Comparison of ENCODE assay signal across 1 cellular context in genomic region chr15:75903331-75904240, GRCh38.
TF ChIP-seq lines count a peak whose summit lies in the region.

Gene FBXO22 (plus strand): TSS chr15:75903878. CDS start chr15:75903964, 86 bp downstream.

TF ChIP-seq in K562, 482 proteins besides CTCF, POLR2A, EP300 and RAD21 (continued from another document and continues in another):
- TF ChIP-seq BCLAF1 (IDR thresholded peaks at IDR 0.05; ENCODE audit: borderline replicate concordance in 1 of 2, control insufficient read depth in 1 of 2, low read depth in 2 of 2, low read length in 1 of 2) (peak in 1 of 2 experiments; percentile 90; a peak in 2 of 4 replicates), MCM7 (IDR thresholded peaks at IDR 0.05) (no peak), MEF2A (IDR thresholded peaks at IDR 0.05; ENCODE audit: control insufficient read depth, low read depth, low read length) (peak; percentile 38), ETS1 (conservative IDR thresholded peaks at IDR 0.05; ENCODE audit: control insufficient read depth, low read depth, low read length) (peak; percentile 74), SUPT5H (IDR thresholded peaks at IDR 0.05) (peak; percentile 96), POLR2H (tag; IDR thresholded peaks at IDR 0.05; ENCODE audit: low read depth) (peak; percentile 74), ZBTB43 (CRISPR knock-in tag; IDR thresholded peaks at IDR 0.05) (no peak), CREM (IDR thresholded peaks at IDR 0.05; ENCODE audit: low read depth) (peak; percentile 91), ELF2 (CRISPR knock-in tag; IDR thresholded peaks at IDR 0.05) (peak; percentile 55; the same call in 1 of the 2 replicates), ZNF551 (CRISPR knock-in tag; IDR thresholded peaks at IDR 0.05) (no peak), CCAR2 (IDR thresholded peaks at IDR 0.05; ENCODE audit: low read depth, low read length) (no peak), OTX1 (CRISPR knock-in tag; IDR thresholded peaks at IDR 0.05) (no peak), HDAC6 (IDR thresholded peaks at IDR 0.05; ENCODE audit: low read depth, low read length) (no peak), PML (IDR thresholded peaks at IDR 0.05; ENCODE audit: low read length) (peak; percentile 73; the same call in 1 of the 2 replicates), PHF20 (IDR thresholded peaks at IDR 0.05; ENCODE audit: partially characterized antibody) (peak; percentile 84), EHMT2 (IDR thresholded peaks at IDR 0.05) (no peak), ZNF121 (CRISPR knock-in tag; conservative IDR thresholded peaks at IDR 0.05) (no peak; the same call in 1 of the 2 replicates), ZNF212 (CRISPR knock-in tag; IDR thresholded peaks at IDR 0.05) (no peak), IRF2 (CRISPR knock-in tag; IDR thresholded peaks at IDR 0.05) (no peak), MXD1 (CRISPR knock-in tag; IDR thresholded peaks at IDR 0.05; ENCODE audit: borderline replicate concordance, poor library complexity, severe bottlenecking) (no peak), PRPF4 (IDR thresholded peaks at IDR 0.05; ENCODE audit: insufficient read depth, low read depth, low read length, poor library complexity, severe bottlenecking) (peak; percentile 43), ELK1 (CRISPR knock-in tag; IDR thresholded peaks at IDR 0.05) (0 out of 2 replicates have a peak, but pooled peaks have one; percentile 63), ZNF232 (CRISPR knock-in tag; IDR thresholded peaks at IDR 0.05) (no peak), ELK3 (CRISPR knock-in tag; IDR thresholded peaks at IDR 0.05) (no peak), ARID3A (IDR thresholded peaks at IDR 0.05; ENCODE audit: borderline replicate concordance, low read depth, low read length) (no peak), NCOA2 (IDR thresholded peaks at IDR 0.05; ENCODE audit: partially characterized antibody in 2 of 2) (no peak), SLC30A9 (CRISPR knock-in tag; IDR thresholded peaks at IDR 0.05) (no peak), JUNB (CRISPR knock-in tag; conservative IDR thresholded peaks at IDR 0.05) (no peak), NKRF (IDR thresholded peaks at IDR 0.05; ENCODE audit: borderline replicate concordance) (peak; percentile 80; the same call in 1 of the 2 replicates), MTA1 (IDR thresholded peaks at IDR 0.05; ENCODE audit: borderline replicate concordance) (no peak), ZNF445 (CRISPR knock-in tag; IDR thresholded peaks at IDR 0.05; ENCODE audit: low read depth) (no peak), RFX5 (IDR thresholded peaks at IDR 0.05; ENCODE audit: low read depth, low read length) (no peak), ZNF197 (CRISPR knock-in tag; IDR thresholded peaks at IDR 0.05; ENCODE audit: low read depth) (no peak), POU5F1 (IDR thresholded peaks at IDR 0.05; ENCODE audit: borderline replicate concordance, low read depth, low read length, partially characterized antibody) (no peak), ZNF3 (CRISPR knock-in tag; IDR thresholded peaks at IDR 0.05) (no peak), NR2C2 (CRISPR knock-in tag; IDR thresholded peaks at IDR 0.05) (0 out of 2 replicates have a peak, but pooled peaks have one; percentile 58), NR2C2 (tag; IDR thresholded peaks at IDR 0.05) (peak; percentile 70), E2F1 (CRISPR knock-in tag; IDR thresholded peaks at IDR 0.05) (no peak), ZNF699 (CRISPR knock-in tag; IDR thresholded peaks at IDR 0.05; ENCODE audit: insufficient replicate concordance) (no peak), ZNF639 (CRISPR knock-in tag; conservative IDR thresholded peaks at IDR 0.05 in 1 of 2, IDR thresholded peaks at IDR 0.05 in 1 of 2) (peak in 1 of 2 experiments; percentile 75; a peak in 2 of 4 replicates), NR0B1 (IDR thresholded peaks at IDR 0.05; ENCODE audit: partially characterized antibody) (no peak)
